ENCODE assay signal across 8 cellular contexts in the genomic region with DNA sequence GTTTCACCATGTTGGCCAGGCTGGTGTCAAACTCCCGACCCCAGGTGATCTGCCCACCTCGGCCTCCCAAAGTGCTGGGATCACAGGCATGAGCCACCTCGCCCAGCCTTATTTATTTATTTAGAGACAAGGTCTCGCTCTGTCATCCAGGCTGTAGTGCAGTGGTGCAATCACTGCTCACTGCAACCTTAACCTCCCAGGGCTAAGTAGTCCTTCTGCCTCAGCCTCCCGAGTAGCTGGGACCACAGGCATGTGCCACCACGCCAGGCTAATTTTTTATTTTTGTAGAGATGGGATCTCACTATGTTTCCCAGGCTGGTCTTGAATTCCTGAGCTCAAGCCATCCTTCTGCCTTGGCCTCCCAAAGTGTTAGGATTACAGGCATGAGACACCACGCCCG. TPM values are rescaled to one million over a fixed set of nuclear protein-coding genes. Genes with fewer than 3 reads are reported as not detected.
"Had no signal": no experiment of that assay in that cellular context is flagged by ENCODE, and none has a peak within 500 bp of the region (broad histone marks: within the 10 kb centered on the region; RNA-seq: fewer than 3 reads in every experiment).

No MANE protein-coding gene starts in this region.

RNA-seq across cellular contexts. Expression of gene NECTIN2, which starts 11.7 kb away (rescaled TPM):
- total RNA-seq: OCI-LY7 had no signal

RNA-seq across cellular contexts. Expression of gene BCAM, which starts 25.5 kb away (rescaled TPM):
- total RNA-seq: OCI-LY7 had no signal

RNA-seq across cellular contexts. Expression of gene CBLC, which starts 56.7 kb away (rescaled TPM):
- total RNA-seq: OCI-LY7, Right ventricle myocardium inferior, Right ventricle myocardium superior, RPMI7951, SJCRH30, SJSA1, SK-MEL-5 had no signal
- polyA plus RNA-seq: SK-N-SH had no signal
